In the genomic region with DNA sequence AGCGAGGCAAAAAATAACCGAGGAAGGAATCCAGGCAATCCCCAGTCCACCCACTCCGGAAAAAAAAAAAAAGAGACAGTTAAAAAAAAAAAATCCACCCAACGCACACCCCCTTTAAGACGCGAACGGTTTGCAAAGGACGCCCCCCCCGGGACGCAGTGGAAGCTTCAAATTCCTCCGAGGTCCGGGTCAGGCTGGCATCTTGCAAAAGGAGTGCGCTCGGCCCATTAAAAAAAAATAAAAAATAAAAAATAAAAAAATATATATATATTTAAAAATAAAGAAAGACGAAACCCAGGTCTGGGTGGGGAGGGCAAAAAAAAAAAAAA, we compare ENCODE assay signal across 16 cellular contexts. TPM values are rescaled to one million over a fixed set of nuclear protein-coding genes. Genes with fewer than 3 reads are reported as not detected.
DNase-seq lines count a peak whose midpoint lies in the region; ATAC-seq, FAIRE-seq and TF ChIP-seq lines count a peak whose summit lies in the region.
"Had no signal": no experiment of that assay in that cellular context is flagged by ENCODE, and none has a peak within 500 bp of the region (broad histone marks: within the 10 kb centered on the region; RNA-seq: fewer than 3 reads in every experiment).

No MANE protein-coding gene starts in this region.

- TF ChIP-seq CTCF in astrocyte of the spinal cord (IDR thresholded peaks at IDR 0.05; ENCODE audit: low read depth, low read length) (no peak), thoracic aorta (IDR thresholded peaks at IDR 0.05) (no peak), right lobe of liver (IDR thresholded peaks at IDR 0.05) (no peak)

- H3K27ac Mint-ChIP-seq in activated naive CD8-positive, alpha-beta T cell, result no peak overlapping the region
- no peak overlapping the region for H3K27ac Mint-ChIP-seq in activated naive CD8-positive, alpha-beta T cell treated with anti-CD3 and anti-CD28 coated beads, Interleukin-2, amount 50 U/mL, for 24 hours
- H3K27ac Mint-ChIP-seq: activated T-helper 2 cell treated with anti-CD3 and anti-CD28 coated beads, Interferon-gamma antibody, Interleukin-2, Interleukin-4, amounts not matched to agents 10 μg/mL and 5 μg/mL and 100 μg/mL, durations not matched to agents 14 hours and 24 hours and 36 hours had no signal

- peaks cover 0 to 5% of the 10 kb centered on the region in 2 donors for H3K4me1 ChIP-seq in thoracic aorta (ENCODE audit: control insufficient read depth in 1 of 2, low read depth in 2 of 2)
- no peaks in the 10 kb centered on the region for H3K4me1 ChIP-seq in right lobe of liver

- intact Hi-C loops in right lobe of liver (cut with DNase I), result no loop called here

- no peaks in the 10 kb centered on the region for H3K36me3 ChIP-seq in thoracic aorta
- no peaks in the 10 kb centered on the region for H3K36me3 ChIP-seq in right lobe of liver
- H3K36me3 ChIP-seq: ovary had no signal

- H3K27ac ChIP-seq in thoracic aorta, result no peak overlapping the region
- H3K27ac ChIP-seq in right lobe of liver, result no peak overlapping the region
- H3K27ac ChIP-seq: ovary had no signal

- H3K4me3 ChIP-seq in astrocyte of the spinal cord (ENCODE audit: low read depth, low read length), result peak overlapping the region; percentile 12
- H3K4me3 ChIP-seq in thoracic aorta, result peak overlapping the region; percentile 65
- H3K4me3 ChIP-seq in right lobe of liver, result no peak overlapping the region
- H3K4me3 ChIP-seq: ovary had no signal

- no peaks in the 10 kb centered on the region for H3K9me3 Mint-ChIP-seq in activated naive CD8-positive, alpha-beta T cell (ENCODE audit: low read depth)
- H3K9me3 Mint-ChIP-seq in activated naive CD8-positive, alpha-beta T cell treated with anti-CD3 and anti-CD28 coated beads, Interleukin-2, amount 50 U/mL, for 24 hours, result no peaks in the 10 kb centered on the region
- H3K9me3 Mint-ChIP-seq: activated T-helper 2 cell treated with anti-CD3 and anti-CD28 coated beads, Interferon-gamma antibody, Interleukin-2, Interleukin-4, amounts not matched to agents 10 μg/mL and 5 μg/mL and 100 μg/mL, durations not matched to agents 14 hours and 24 hours and 36 hours; central memory CD8-positive, alpha-beta T cell had no signal

- no peak for FAIRE-seq in RCC 7860 (lab: Jason Lieb, UNC)

- peaks cover 13% of the 10 kb centered on the region for H3K27me3 ChIP-seq in thoracic aorta (replicated peaks; ENCODE audit: insufficient read depth)
- H3K27me3 ChIP-seq in right lobe of liver, result no peaks in the 10 kb centered on the region
- H3K27me3 ChIP-seq: ovary had no signal

- DNase-seq in activated naive CD8-positive, alpha-beta T cell treated with anti-CD3 and anti-CD28 coated beads, Interleukin-2, amount 50 U/mL, for 24 hours, result no peak
- DNase-seq in astrocyte of the spinal cord (ENCODE audit: low read depth, low spot score) (no peak), left kidney (ENCODE audit: low read depth, low spot score) (peak; percentile 35), thoracic aorta (ENCODE audit: low spot score) (no peak), right lobe of liver (no peak), RCC 7860 (ENCODE audit: low spot score) (no peak)
- no peak for DNase-seq in activated CD8-positive, alpha-beta memory T cell treated with anti-CD3 and anti-CD28 coated beads, Interleukin-2, amount 50 U/mL, for 4 hours
- DNase-seq: activated CD4-positive, alpha-beta T cell treated with anti-CD3 and anti-CD28 coated beads for 4 hours; DMS79 treated with DMSO at 0.1 percent for 48 hours; KBM-7; left colon; NCI-H2081; ovary had no signal

- no peaks in the 10 kb centered on the region for H3K9me3 ChIP-seq in thoracic aorta
- H3K9me3 ChIP-seq in right lobe of liver, result no peaks in the 10 kb centered on the region
- H3K9me3 ChIP-seq: ovary had no signal

- 1% methylated on average over 15 of the region's 15 CpGs for WGBS in right lobe of liver (ENCODE audit: insufficient coverage, low coverage, low lambda C conversion rate, missing lambda C conversion rate)

- in situ Hi-C loops in astrocyte of the spinal cord (cut with HindIII; ENCODE audit: low sequenced_read_pairs), result no loop called here

- H3K4me1 Mint-ChIP-seq in activated naive CD8-positive, alpha-beta T cell (ENCODE audit: low read depth), result peaks cover 4% of the 10 kb centered on the region
- H3K4me1 Mint-ChIP-seq in activated naive CD8-positive, alpha-beta T cell treated with anti-CD3 and anti-CD28 coated beads, Interleukin-2, amount 50 U/mL, for 24 hours, result peaks cover 3% of the 10 kb centered on the region
- H3K4me1 Mint-ChIP-seq: central memory CD8-positive, alpha-beta T cell had no signal

- peaks cover 35% of the 10 kb centered on the region for H3K27me3 Mint-ChIP-seq in activated naive CD8-positive, alpha-beta T cell
- peaks cover 66% of the 10 kb centered on the region for H3K27me3 Mint-ChIP-seq in activated naive CD8-positive, alpha-beta T cell treated with anti-CD3 and anti-CD28 coated beads, Interleukin-2, amount 50 U/mL, for 24 hours

- no peaks in the 10 kb centered on the region for H3K36me3 Mint-ChIP-seq in activated naive CD8-positive, alpha-beta T cell
- no peaks in the 10 kb centered on the region for H3K36me3 Mint-ChIP-seq in activated naive CD8-positive, alpha-beta T cell treated with anti-CD3 and anti-CD28 coated beads, Interleukin-2, amount 50 U/mL, for 24 hours (ENCODE audit: low read depth)

- ATAC-seq in activated naive CD8-positive, alpha-beta T cell treated with anti-CD3 and anti-CD28 coated beads, Interleukin-2, amount 50 U/mL, for 24 hours, result no peak
- ATAC-seq in thoracic aorta (ENCODE audit: insufficient number of reproducible peaks, low FRiP score, low read depth), result no peak
- no peak for ATAC-seq in right lobe of liver
- ATAC-seq: left colon had no signal

- H3K4me3 Mint-ChIP-seq in activated naive CD8-positive, alpha-beta T cell, result peak overlapping the region; percentile 32
- no peak overlapping the region for H3K4me3 Mint-ChIP-seq in activated naive CD8-positive, alpha-beta T cell treated with anti-CD3 and anti-CD28 coated beads, Interleukin-2, amount 50 U/mL, for 24 hours
- H3K4me3 Mint-ChIP-seq: central memory CD8-positive, alpha-beta T cell had no signal

- TF ChIP-seq POLR2A in right lobe of liver (IDR thresholded peaks at IDR 0.05), result no peak

RNA-seq across cellular contexts. Expression of a gene that starts 0.2 kb away (rescaled TPM):
- total RNA-seq in thoracic aorta (1 to 10 TPM in 1 of 2 donors, under 1 TPM in 1; 0.27 to 2.3 TPM), right lobe of liver (under 1 TPM in 1 of 6 experiments, not detected in 5; 0.11 TPM)

Comparison
In these comparisons a context has a peak if more than half of its experiments do, and no peak if none do; other contexts are left out.
1. H3K4me3 ChIP-seq: peak in astrocyte of the spinal cord (single experiment) and thoracic aorta (single experiment); none in right lobe of liver (0 of 3).